Comparison of ENCODE assay signal across 8 cellular contexts in genomic region chr9:127785023-127785932, GRCh38. TPM values are rescaled to one million over a fixed set of nuclear protein-coding genes. Genes with fewer than 3 reads are reported as not detected.
A peak's percentile ranks its signal among the peaks of the same experiment; 100 is the strongest.
DNase-seq lines count a peak whose midpoint lies in the region; ATAC-seq and TF ChIP-seq lines count a peak whose summit lies in the region.

No MANE protein-coding gene starts in this region.

- no peaks in the 10 kb centered on the region for H3K9me3 ChIP-seq in Karpas-422 (ENCODE audit: low read length)

- peaks cover 37% of the 10 kb centered on the region for H3K4me1 Mint-ChIP-seq in nephron progenitor cell
- peaks cover 83% of the 10 kb centered on the region for H3K4me1 Mint-ChIP-seq in stimulated activated naive CD8-positive, alpha-beta T cell treated with anti-CD3 and anti-CD28 coated beads, Interleukin-15, amount 100 ng/mL, for 72 hours

- H3K36me3 ChIP-seq in Karpas-422 (ENCODE audit: insufficient read depth, low read length) = peaks cover 27% of the 10 kb centered on the region

- H3K4me3 Mint-ChIP-seq in nephron progenitor cell = peak overlapping the region; percentile 96
- H3K4me3 Mint-ChIP-seq in stimulated activated naive CD8-positive, alpha-beta T cell treated with anti-CD3 and anti-CD28 coated beads, Interleukin-15, amount 100 ng/mL, for 72 hours = peak overlapping the region; percentile 90 to 98

- H3K27ac ChIP-seq in Karpas-422 (ENCODE audit: low read length) = no peak overlapping the region

- H3K9me2 ChIP-seq in Karpas-422 (replicated peaks; ENCODE audit: insufficient read depth, low read length) = no peaks in the 10 kb centered on the region

- H3K79me2 ChIP-seq in Karpas-422 (ENCODE audit: low read length) = peaks cover 22% of the 10 kb centered on the region

- peaks cover 27% of the 10 kb centered on the region for H3K4me1 ChIP-seq in Karpas-422 (ENCODE audit: low read length)

- peaks cover 37% of the 10 kb centered on the region for H4K20me1 ChIP-seq in Karpas-422 (ENCODE audit: insufficient read depth, low read depth, low read length)

- peak overlapping the region; percentile 62 for H3K4me2 ChIP-seq in Karpas-422 (ENCODE audit: low read depth, low read length, poor library complexity, severe bottlenecking)

- H3K36me3 Mint-ChIP-seq in nephron progenitor cell (ENCODE audit: low read depth) = peaks cover 29% of the 10 kb centered on the region

- no peak overlapping the region for H3K27ac Mint-ChIP-seq in nephron progenitor cell
- peak overlapping the region; percentile 84 to 98 for H3K27ac Mint-ChIP-seq in stimulated activated naive CD8-positive, alpha-beta T cell treated with anti-CD3 and anti-CD28 coated beads, Interleukin-15, amount 100 ng/mL, for 72 hours

- H3K4me3 ChIP-seq in Karpas-422 (ENCODE audit: low read length) (peak overlapping the region; percentile 78), fibroblast of pulmonary artery (replicated peaks; ENCODE audit: low read depth, low read length) (peak overlapping the region; percentile 91)

- no peaks in the 10 kb centered on the region for H3K9me3 Mint-ChIP-seq in nephron progenitor cell
- no peaks in the 10 kb centered on the region for H3K9me3 Mint-ChIP-seq in stimulated activated naive CD8-positive, alpha-beta T cell treated with anti-CD3 and anti-CD28 coated beads, Interleukin-15, amount 100 ng/mL, for 72 hours

- TF ChIP-seq CTCF in fibroblast of pulmonary artery (IDR thresholded peaks at IDR 0.05; ENCODE audit: low read length, missing control alignments) = peak; percentile 47
- TF ChIP-seq CTCF in nephron progenitor cell (IDR thresholded peaks at IDR 0.05) = peak; percentile 79

- H3K27me3 Mint-ChIP-seq in nephron progenitor cell (ENCODE audit: low read depth, poor library complexity) = peaks cover 9% of the 10 kb centered on the region
- H3K27me3 Mint-ChIP-seq in stimulated activated naive CD8-positive, alpha-beta T cell treated with anti-CD3 and anti-CD28 coated beads, Interleukin-15, amount 100 ng/mL, for 72 hours = no peaks in the 10 kb centered on the region

- peak; percentile 78 for DNase-seq in EH (ENCODE audit: low read depth)
- peak; percentile 94 for DNase-seq in Karpas-422
- peak; percentile 89 for DNase-seq in activated effector memory CD4-positive, alpha-beta T cell treated with Interleukin-2 at 50 U/mL for 16 hours
- peak; percentile 82 for DNase-seq in fibroblast of pulmonary artery (ENCODE audit: low read depth)
- peak; percentile 89 for DNase-seq in nephron progenitor cell
- peak; percentile 92 to 94 for DNase-seq in stimulated activated naive CD8-positive, alpha-beta T cell treated with anti-CD3 and anti-CD28 coated beads, Interleukin-15, amount 100 ng/mL, for 72 hours

- TF ChIP-seq POLR2A in Raji (IDR thresholded peaks at IDR 0.05; ENCODE audit: insufficient read depth, low read depth, low read length) = peak; percentile 17

- ATAC-seq in GM21825 (IDR thresholded peaks at IDR 0.05; ENCODE audit: unreplicated experiment) = peak; percentile 34
- ATAC-seq in stimulated activated naive CD8-positive, alpha-beta T cell treated with anti-CD3 and anti-CD28 coated beads, Interleukin-15, amount 100 ng/mL, for 72 hours = peak; percentile 45

- H3K27me3 ChIP-seq in Karpas-422 (ENCODE audit: low read length) = no peaks in the 10 kb centered on the region

- 0 out of 2 replicates have a peak overlapping the region, but pooled peaks have one; percentile 37 for H2AFZ ChIP-seq in Karpas-422 (ENCODE audit: low read length)

- H3K9ac ChIP-seq in Karpas-422 (ENCODE audit: low read length) = peak overlapping the region; percentile 100

RNA-seq across cellular contexts. Expression of gene CDK9, which starts 0.6 kb away (rescaled TPM):
- 23.9 and 30.7 TPM in 2 replicates for total RNA-seq in Karpas-422 (2014; rRNA removed; shearing (Covaris generic); ENCODE audit: low replicate concordance)

RNA-seq across cellular contexts. Expression of gene SH2D3C, which starts 6.8 kb away (rescaled TPM):
- 0.61 TPM in 1 of 2 replicates, not detected in the other for total RNA-seq in Karpas-422 (2014; rRNA removed; shearing (Covaris generic); ENCODE audit: low replicate concordance)

RNA-seq across cellular contexts. Expression of gene FPGS, which starts 17.4 kb away (rescaled TPM):
- total RNA-seq in Karpas-422 (2014; rRNA removed; shearing (Covaris generic); ENCODE audit: low replicate concordance) = 41.9 and 102 TPM in 2 replicates

RNA-seq across cellular contexts. Expression of gene TOR2A, which starts 50.2 kb away (rescaled TPM):
- total RNA-seq in Karpas-422 (2014; rRNA removed; shearing (Covaris generic); ENCODE audit: low replicate concordance) = 10.7 and 12.7 TPM in 2 replicates
